ENCODE assay signal across 9 cellular contexts in the genomic region with DNA sequence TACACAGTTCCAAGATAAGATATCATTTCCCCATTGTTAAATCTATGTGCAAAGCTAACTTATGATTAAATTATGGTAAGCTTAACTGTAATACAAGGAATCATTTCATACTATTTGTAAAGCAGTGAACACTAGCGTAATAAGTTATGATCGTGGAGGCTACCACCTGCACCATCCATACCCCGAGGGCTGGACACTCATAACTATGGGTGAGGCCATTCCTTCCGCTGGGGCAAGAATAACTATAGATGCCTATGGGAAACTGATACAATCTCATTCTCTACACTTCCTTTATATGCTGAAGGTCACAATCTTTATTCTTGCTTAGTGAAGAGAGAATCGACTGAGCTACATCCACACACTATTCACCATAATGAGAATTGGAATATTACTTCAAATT.
"Had no signal": no experiment of that assay in that cellular context is flagged by ENCODE, and none has a peak within 500 bp of the region (broad histone marks: within the 10 kb centered on the region; RNA-seq: fewer than 3 reads in every experiment).

No MANE protein-coding gene starts in this region.

- H3K36me3 Mint-ChIP-seq: IgD-negative memory B cell had no signal

- H3K27ac Mint-ChIP-seq: IgD-negative memory B cell had no signal

- FAIRE-seq: HepG2, HTR-8/SVneo, K562 had no signal

- H3K4me2 ChIP-seq: KMS-11 had no signal

- H3K27ac ChIP-seq: HL-60, KMS-11 had no signal

- H3K9ac ChIP-seq: KMS-11 had no signal

- H3K4me3 ChIP-seq: K562 had no signal

- H3K9me3 Mint-ChIP-seq: IgD-negative memory B cell had no signal

- DNase-seq: IMR-90, KBM-7, KG1 had no signal

- H3K4me3 Mint-ChIP-seq: IgD-negative memory B cell had no signal

- H3K27me3 Mint-ChIP-seq: IgD-negative memory B cell had no signal

- ATAC-seq: HepG2, K562 had no signal
